Comparison of ENCODE assay signal across 8 cellular contexts in genomic region chr21:34072145-34073031, GRCh38. TPM values are rescaled to one million over a fixed set of nuclear protein-coding genes. Genes with fewer than 3 reads are reported as not detected.
DNase-seq lines count a peak whose midpoint lies in the region; ATAC-seq, FAIRE-seq and TF ChIP-seq lines count a peak whose summit lies in the region.

No MANE protein-coding gene starts in this region.

- H3K27me3 ChIP-seq in Karpas-422 (ENCODE audit: low read length) (no peaks in the 10 kb centered on the region), bronchial epithelial cell (ENCODE audit: control insufficient read depth, insufficient read depth, low read length) (no peaks in the 10 kb centered on the region), right lobe of liver (no peaks in the 10 kb centered on the region), tibial artery (no peaks in the 10 kb centered on the region)

- H3K4me2 ChIP-seq in Karpas-422 (ENCODE audit: low read depth, low read length, poor library complexity, severe bottlenecking), result peak overlapping the region; percentile 69

- DNase-seq in NCI-H2227 treated with DMSO at 0.1 percent for 48 hours (lab: John Stamatoyannopoulos, UW) (peak; percentile 53), NCI-H2227 (lab: John Stamatoyannopoulos, UW; ENCODE audit: unreplicated experiment) (no peak), Karpas-422 (no peak), bronchial epithelial cell (ENCODE audit: low read depth) (no peak), right lobe of liver (peak in 2 of 3 donors; percentile 67 to 74), tibial artery (peak; percentile 26 to 81), SKM-1 treated with dmso at 0.1 percent for 144 hours (lab: John Stamatoyannopoulos, UW; ENCODE audit: unreplicated experiment) (no peak), posterior vena cava (ENCODE audit: low spot score) (no peak)

- WGBS in right lobe of liver (ENCODE audit: insufficient coverage, low coverage, low lambda C conversion rate, missing lambda C conversion rate), result 73% methylated on average over 16 of the region's 32 CpGs

- H3K4me3 ChIP-seq in Karpas-422 (ENCODE audit: low read length), result peak overlapping the region; percentile 60; the same call in 1 of the 2 replicates
- peak overlapping the region; percentile 79 for H3K4me3 ChIP-seq in bronchial epithelial cell (ENCODE audit: low read depth, low read length)
- peak overlapping the region; percentile 56 to 75 (median 62) for H3K4me3 ChIP-seq in right lobe of liver
- peak overlapping the region; percentile 77 to 84 for H3K4me3 ChIP-seq in tibial artery

- FAIRE-seq in bronchial epithelial cell (lab: Jason Lieb, UNC), result no peak

- intact Hi-C loops in right lobe of liver (cut with DNase I) (no loop called here), tibial artery (cut with DNase I; ENCODE audit: low total_unique reads) (loop anchor here (5.0 to 10.0 kb wide), 4 partner anchors 55 to 275 kb away; no protein-coding TSS in a partner anchor), posterior vena cava (cut with DNase I) (loop anchor here in 1 of 2 donors (10.0 kb wide), 2 partner anchors 112 to 138 kb away; no protein-coding TSS in a partner anchor)

- no peak overlapping the region for H3K27ac ChIP-seq in Karpas-422 (ENCODE audit: low read length)
- H3K27ac ChIP-seq in right lobe of liver, result peak overlapping the region; percentile 91 to 99 (median 97)
- peak overlapping the region; percentile 87 to 92 for H3K27ac ChIP-seq in tibial artery

- no peak for TF ChIP-seq CTCF in bronchial epithelial cell (IDR thresholded peaks at IDR 0.05; ENCODE audit: insufficient read depth, low read length, severe bottlenecking)
- no peak for TF ChIP-seq CTCF in right lobe of liver (IDR thresholded peaks at IDR 0.05)
- no peak for TF ChIP-seq CTCF in tibial artery (IDR thresholded peaks at IDR 0.05)

- peak overlapping the region; percentile 57 for H3K9ac ChIP-seq in Karpas-422 (ENCODE audit: low read length)

- H3K4me1 ChIP-seq in Karpas-422 (ENCODE audit: low read length) (peaks cover 42% of the 10 kb centered on the region), right lobe of liver (peaks cover 0 to 14% (median 3%) of the 10 kb centered on the region in 4 donors), tibial artery (peaks cover 0 to 41% (median 10%) of the 10 kb centered on the region in 4 donors)

- peaks cover 9% of the 10 kb centered on the region; the same call in 1 of the 2 replicates for H4K20me1 ChIP-seq in Karpas-422 (ENCODE audit: insufficient read depth, low read depth, low read length)

- peak; percentile 34 to 49 (median 38) for ATAC-seq in right lobe of liver

- peak overlapping the region; percentile 60; the same call in 1 of the 2 replicates for H2AFZ ChIP-seq in Karpas-422 (ENCODE audit: low read length)

- no peaks in the 10 kb centered on the region for H3K9me2 ChIP-seq in Karpas-422 (replicated peaks; ENCODE audit: insufficient read depth, low read length)

- H3K9me3 ChIP-seq in Karpas-422 (ENCODE audit: low read length), result no peaks in the 10 kb centered on the region
- H3K9me3 ChIP-seq in right lobe of liver, result no peaks in the 10 kb centered on the region
- H3K9me3 ChIP-seq in tibial artery, result no peaks in the 10 kb centered on the region

- H3K79me2 ChIP-seq in Karpas-422 (ENCODE audit: low read length), result peaks cover 34% of the 10 kb centered on the region

- H3K36me3 ChIP-seq in Karpas-422 (ENCODE audit: insufficient read depth, low read length), result peaks cover 28% of the 10 kb centered on the region
- no peaks in the 10 kb centered on the region for H3K36me3 ChIP-seq in bronchial epithelial cell (ENCODE audit: control insufficient read depth, insufficient read depth, low read length)
- H3K36me3 ChIP-seq in right lobe of liver, result no peaks in the 10 kb centered on the region
- H3K36me3 ChIP-seq in tibial artery, result no peaks in the 10 kb centered on the region

- no peak for TF ChIP-seq POLR2A in right lobe of liver (IDR thresholded peaks at IDR 0.05)

RNA-seq across cellular contexts. Expression of gene MRPS6, which starts 1.0 kb away (rescaled TPM):
- total RNA-seq in Karpas-422 (2014; rRNA removed; shearing (Covaris generic); ENCODE audit: low replicate concordance), result 28.4 and 56.8 TPM in 2 replicates
- total RNA-seq in bronchial epithelial cell, result 12.0 and 14.2 TPM in 2 replicates
- total RNA-seq in right lobe of liver, result 10 to 100 TPM; 16.0 to 30.0 (median 24.5) TPM
- total RNA-seq in posterior vena cava, result 10 to 100 TPM; 45.8 to 64.0 TPM

RNA-seq across cellular contexts. Expression of gene SLC5A3, which starts 1.0 kb away (rescaled TPM):
- total RNA-seq in Karpas-422 (2014; rRNA removed; shearing (Covaris generic); ENCODE audit: low replicate concordance), result 23.7 and 55.0 TPM in 2 replicates
- total RNA-seq in bronchial epithelial cell, result 24.1 and 34.0 TPM in 2 replicates
- total RNA-seq in right lobe of liver, result 10 to 100 TPM in 3 of 6 experiments, 1 to 10 TPM in 3; 8.0 to 12.7 (median 10.1) TPM
- 10 to 100 TPM; 10.9 to 16.4 TPM for total RNA-seq in posterior vena cava

Comparison
In these comparisons a context has a peak if more than half of its experiments do, and no peak if none do; other contexts are left out.
1. DNase-seq: peak in NCI-H2227 treated with DMSO at 0.1 percent for 48 hours (single experiment), right lobe of liver (2 of 3) and tibial artery (2 of 2); none in NCI-H2227 (single experiment), Karpas-422 (single experiment), bronchial epithelial cell (single experiment), SKM-1 treated with dmso at 0.1 percent for 144 hours (single experiment) and posterior vena cava (single experiment).
2. Peak in every context shown above with its lines, with median percentiles within 50 percentile points of each other: H3K4me3 ChIP-seq.